Comparison of ENCODE assay signal across 27 cellular contexts in genomic region chr3:159528251-159528895, GRCh38.
"Had no signal": no experiment of that assay in that cellular context is flagged by ENCODE, and none has a peak within 500 bp of the region (broad histone marks: within the 10 kb centered on the region; RNA-seq: fewer than 3 reads in every experiment).

No MANE protein-coding gene starts in this region.

- DNase-seq: activated CD4-positive, alpha-beta T cell treated with anti-CD3 and anti-CD28 coated beads for 36 hours; activated CD4-positive, alpha-beta T cell treated with anti-CD3 and anti-CD28 coated beads, Interleukin-2, amount 10 ng/mL, durations not matched to agents 7 days and 5 days; activated CD4-positive, alpha-beta T cell treated with anti-CD3 and anti-CD28 coated beads, Interleukin-2, amount 50 U/mL, for 48 hours; activated CD8-positive, alpha-beta T cell treated with anti-CD3 and anti-CD28 coated beads, Interleukin-2, amount 10 ng/mL, durations not matched to agents 7 days and 5 days; activated gamma-delta T cell treated with Interleukin-2 at 50 U/mL for 16 hours; activated naive CD4-positive, alpha-beta T cell treated with anti-CD3 and anti-CD28 coated beads for 36 hours; activated T-cell treated with anti-CD3 and anti-CD28 coated beads, Interleukin-2, amount 50 U/mL, for 24 hours; adrenal gland; caudate nucleus; Kasumi-1; KG1; MG63; NCI-H1092; NCI-H1436 treated with DMSO at 0.1 percent for 48 hours; NCI-H187; NCI-H2029 treated with DMSO at 0.1 percent for 48 hours; NCI-H2107; NCI-H2171; NCI-H446; NCI-H510A treated with DMSO at 0.1 percent for 48 hours; NCI-H526 treated with DMSO at 0.1 percent for 48 hours; NCI-H774; SHP77 had no signal

- H3K27ac ChIP-seq: adrenal gland, SJCRH30, SK-N-MC had no signal

- H3K9me3 ChIP-seq: adrenal gland, MG63, SJCRH30 had no signal

- H3K36me3 ChIP-seq: adrenal gland, MG63, SJCRH30 had no signal

- H3K4me3 ChIP-seq: adrenal gland, MG63, SJCRH30, SK-N-MC had no signal

- FAIRE-seq: bronchial epithelial cell, TTC549 had no signal

- H3K27me3 ChIP-seq: adrenal gland, MG63, SJCRH30 had no signal

- H3K4me1 ChIP-seq: adrenal gland, SJCRH30 had no signal
